Comparison of ENCODE assay signal across 18 cellular contexts in the genomic region with DNA sequence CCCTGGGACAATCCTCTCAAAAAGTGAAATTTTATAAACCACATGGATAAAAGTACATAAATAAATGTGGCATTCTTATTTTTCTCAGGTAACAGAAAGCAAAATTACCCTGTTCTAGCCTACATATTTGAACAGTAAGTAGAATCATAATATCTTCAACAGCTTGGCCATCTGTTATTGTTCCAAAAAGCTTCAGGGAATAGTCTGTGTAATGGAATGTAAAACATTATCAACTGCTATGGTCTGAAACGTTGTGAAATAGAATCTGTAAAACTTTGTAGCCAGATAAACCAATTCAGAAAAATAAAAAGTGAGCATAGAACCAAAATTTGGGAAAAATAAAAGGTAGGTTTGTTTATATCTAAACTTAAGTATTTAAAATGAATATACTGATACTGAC.
"Had no signal": no experiment of that assay in that cellular context is flagged by ENCODE, and none has a peak within 500 bp of the region (broad histone marks: within the 10 kb centered on the region; RNA-seq: fewer than 3 reads in every experiment).

No MANE protein-coding gene starts in this region.

- H3K36me3 ChIP-seq: colonic mucosa, gastrocnemius medialis, left lung, tibial artery had no signal

- H3K4me1 ChIP-seq: colonic mucosa, gastrocnemius medialis, left lung, tibial artery had no signal

- ATAC-seq: esophagus mucosa; gastrocnemius medialis; left lung; stimulated activated naive CD8-positive, alpha-beta T cell treated with anti-CD3 and anti-CD28 coated beads, Interleukin-15, Interleukin-2, amounts not matched to agents 100 U/mL and 50 U/mL, for 24 hours had no signal

- H3K27ac ChIP-seq: colonic mucosa, gastrocnemius medialis, left lung, tibial artery had no signal

- H3K4me3 ChIP-seq: colonic mucosa, gastrocnemius medialis, left lung, tibial artery had no signal

- DNase-seq: activated CD4-positive, alpha-beta T cell treated with anti-CD3 and anti-CD28 coated beads, Interleukin-2, amount 50 U/mL, for 4 hours; activated gamma-delta T cell treated with Interleukin-2 at 50 U/mL for 16 hours; activated naive CD8-positive, alpha-beta T cell treated with anti-CD3 and anti-CD28 coated beads for 36 hours; anterior cingulate cortex; caudate nucleus; colonic mucosa; gastrocnemius medialis; head of caudate nucleus; left lung; midbrain; nephron progenitor cell; nucleus accumbens; retina; stimulated activated CD4-positive, alpha-beta T cell treated with anti-CD3 and anti-CD28 coated beads, Interleukin-1b, Interleukin-23, amount 100 ng/mL, for 48 hours; stimulated activated naive CD8-positive, alpha-beta T cell treated with anti-CD3 and anti-CD28 coated beads, Interleukin-15, Interleukin-2, amounts not matched to agents 100 U/mL and 50 U/mL, for 24 hours; substantia nigra; tibial artery had no signal

- H3K9me3 ChIP-seq: colonic mucosa, gastrocnemius medialis, left lung had no signal

- H3K27me3 ChIP-seq: colonic mucosa, gastrocnemius medialis, left lung, tibial artery had no signal
